Comparison of ENCODE assay signal across 8 cellular contexts in the genomic region with DNA sequence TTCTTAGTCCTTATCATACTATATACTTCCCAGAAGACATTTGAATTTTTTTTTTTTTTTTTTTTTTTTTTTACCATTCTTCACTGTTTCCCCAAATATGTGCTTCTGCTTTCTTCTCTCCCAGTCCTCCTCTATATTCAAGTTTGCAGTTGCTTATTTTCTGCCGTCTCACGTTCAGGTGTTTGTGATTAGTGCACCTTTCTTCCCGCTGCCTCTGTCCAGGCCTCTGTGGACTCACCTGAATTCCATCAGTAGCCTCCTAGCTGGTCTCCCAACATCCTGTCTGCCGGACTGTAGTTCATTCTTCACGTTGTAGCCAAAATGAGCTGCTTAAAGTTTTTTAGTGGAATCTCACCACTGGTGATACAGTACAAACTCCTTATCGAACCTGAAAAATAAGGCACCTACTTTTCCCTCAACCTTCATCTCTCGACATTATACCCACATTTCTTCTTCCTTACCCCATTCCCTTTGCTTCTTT. TPM values are rescaled to one million over a fixed set of nuclear protein-coding genes. Genes with fewer than 3 reads are reported as not detected.
DNase-seq lines count a peak whose midpoint lies in the region; ATAC-seq and TF ChIP-seq lines count a peak whose summit lies in the region.

No MANE protein-coding gene starts in this region.

- H3K79me2 ChIP-seq in PC-3 (ENCODE audit: low read length), result peaks cover 41% of the 10 kb centered on the region

- no peak overlapping the region for H4K91ac ChIP-seq in neuronal stem cell (ENCODE audit: low read depth, low read length, poor library complexity)

- peaks cover 3% of the 10 kb centered on the region for H3K79me1 ChIP-seq in neuronal stem cell (ENCODE audit: low read depth, low read length)

- peaks cover 4% of the 10 kb centered on the region for H3K9me3 Mint-ChIP-seq in CD4-positive, alpha-beta T cell

- CTCF ChIA-PET in CD4-positive, alpha-beta T cell (lab: Charles Lee), result no interaction called here
- CTCF ChIA-PET in PC-3 (lab: Charles Lee), result no interaction called here

- DNase-seq in CD4-positive, alpha-beta T cell, result no peak
- DNase-seq in PC-3 (no peak), neuronal stem cell (ENCODE audit: low spot score) (no peak), DMS 273 (lab: John Stamatoyannopoulos, UW; ENCODE audit: unreplicated experiment) (no peak), kidney tubule cell (ENCODE audit: low spot score) (no peak), erythroblast (lab: John Stamatoyannopoulos, UW) (no peak)

- H3K27me3 Mint-ChIP-seq in CD4-positive, alpha-beta T cell, result peaks cover 18% of the 10 kb centered on the region

- no peak overlapping the region for H3K18ac ChIP-seq in neuronal stem cell (ENCODE audit: low read length)

- H3K4me2 ChIP-seq in PC-3 (ENCODE audit: low read length) (peak overlapping the region; percentile 72), neuronal stem cell (ENCODE audit: insufficient read depth, low read length, poor library complexity, severe bottlenecking) (peak overlapping the region; percentile 53)

- TF ChIP-seq POLR2A in erythroblast (IDR thresholded peaks at IDR 0.05; ENCODE audit: low read length), result no peak

- no peaks in the 10 kb centered on the region for H3K9me3 ChIP-seq in CD4-positive, alpha-beta T cell (ENCODE audit: control insufficient read depth, low read length)
- no peaks in the 10 kb centered on the region for H3K9me3 ChIP-seq in PC-3 (ENCODE audit: low read length)
- H3K9me3 ChIP-seq in endocrine pancreas (ENCODE audit: control insufficient read depth, low read length), result no peaks in the 10 kb centered on the region
- no peaks in the 10 kb centered on the region for H3K9me3 ChIP-seq in neuronal stem cell (replicated peaks in 1 of 2; ENCODE audit: control insufficient read depth in 2 of 2, insufficient read depth in 1 of 2, low read depth in 1 of 2, low read length in 2 of 2)

- 100% methylated on average over 1 to 2 of the region's 7 CpGs for WGBS in neuronal stem cell (ENCODE audit: extremely low coverage in 2 of 2, insufficient read length in 2 of 2, insufficient replicate concordance in 1 of 2), 2 donors

- no peak for TF ChIP-seq CTCF in CD4-positive, alpha-beta T cell (IDR thresholded peaks at IDR 0.05)
- TF ChIP-seq CTCF in PC-3 (conservative IDR thresholded peaks at IDR 0.05; ENCODE audit: low read depth, low read length), result no peak

- peaks cover 28% of the 10 kb centered on the region for H3K4me1 ChIP-seq in PC-3 (ENCODE audit: insufficient read depth, low read length)
- peaks cover 13% of the 10 kb centered on the region for H3K4me1 ChIP-seq in endocrine pancreas (ENCODE audit: control insufficient read depth, insufficient read depth, low read length)
- H3K4me1 ChIP-seq in neuronal stem cell (ENCODE audit: control insufficient read depth in 2 of 2, insufficient read depth in 1 of 2, low read depth in 1 of 2, low read length in 2 of 2), result peaks cover 5 to 6% of the 10 kb centered on the region in 2 donors

- peak overlapping the region; percentile 71 for H3K27ac Mint-ChIP-seq in CD4-positive, alpha-beta T cell

- no peak overlapping the region for H2BK120ac ChIP-seq in neuronal stem cell (ENCODE audit: low read depth, low read length)

- peak overlapping the region; percentile 94 for H3K4me3 Mint-ChIP-seq in CD4-positive, alpha-beta T cell

- H3K14ac ChIP-seq in neuronal stem cell (ENCODE audit: low read length), result no peak overlapping the region

- H2AFZ ChIP-seq in PC-3 (ENCODE audit: low read length), result peak overlapping the region; percentile 89
- peak overlapping the region; percentile 91 for H2AFZ ChIP-seq in neuronal stem cell (ENCODE audit: low read length)

- H2BK5ac ChIP-seq in neuronal stem cell (ENCODE audit: low read length), result no peak overlapping the region

- H3K23ac ChIP-seq in neuronal stem cell (ENCODE audit: low read depth, low read length, poor library complexity), result no peak overlapping the region

- ATAC-seq in CD4-positive, alpha-beta T cell (ENCODE audit: poor library complexity), result no peak
- ATAC-seq in PC-3, result no peak
- no peak for ATAC-seq in HG02642 (IDR thresholded peaks at IDR 0.05; ENCODE audit: poor library complexity, unreplicated experiment)

- POLR2A ChIA-PET in CD4-positive, alpha-beta T cell (lab: Charles Lee), result interaction anchor here (1.6 kb wide), 1 partner anchor 54 kb away, joined by 5 read pairs; a partner anchor contains a TSS
- POLR2A ChIA-PET in PC-3 (lab: Charles Lee; ENCODE audit: unreplicated experiment), result interaction anchor here (0.6 kb wide), 1 partner anchor 22 kb away, joined by 3 read pairs; no protein-coding TSS in a partner anchor

- peaks cover 18% of the 10 kb centered on the region for H3K36me3 Mint-ChIP-seq in CD4-positive, alpha-beta T cell (ENCODE audit: low read depth)

- intact Hi-C loops in CD4-positive, alpha-beta T cell (cut with DNase I, micrococcal nuclease), result loop anchor here (1.0 to 2.0 kb wide), 2 partner anchors 52 to 54 kb away; a partner anchor contains a TSS
- intact Hi-C loops in PC-3 (cut with micrococcal nuclease), result loop anchor here (1.0 to 5.0 kb wide), 3 partner anchors 54 to 101 kb away; a partner anchor contains a TSS

- H4K8ac ChIP-seq in neuronal stem cell (ENCODE audit: low read depth, low read length), result no peak overlapping the region

- H3K27me3 ChIP-seq in CD4-positive, alpha-beta T cell (ENCODE audit: control insufficient read depth, insufficient read depth, low read length), result no peaks in the 10 kb centered on the region
- no peaks in the 10 kb centered on the region for H3K27me3 ChIP-seq in PC-3 (ENCODE audit: low read length)
- H3K27me3 ChIP-seq in endocrine pancreas (ENCODE audit: control insufficient read depth, insufficient read depth, low read length), result no peaks in the 10 kb centered on the region
- H3K27me3 ChIP-seq in neuronal stem cell (ENCODE audit: control insufficient read depth in 3 of 3, insufficient read depth in 3 of 3, low read depth in 1 of 3, low read length in 3 of 3), result no peaks in the 10 kb centered on the region

- H3K36me3 ChIP-seq in PC-3 (ENCODE audit: low read depth, low read length) (0 out of 2 replicates have a peak, but pooled peaks cover 3% of the 10 kb centered on the region), endocrine pancreas (ENCODE audit: control insufficient read depth, insufficient read depth, low read length) (no peaks in the 10 kb centered on the region), neuronal stem cell (replicated peaks in 1 of 2; ENCODE audit: control insufficient read depth in 2 of 2, insufficient read depth in 2 of 2, low read length in 2 of 2) (peaks cover 0 to 14% of the 10 kb centered on the region in 2 donors)

- no peaks in the 10 kb centered on the region for H4K20me1 ChIP-seq in PC-3 (ENCODE audit: low read length)

- BruUV-seq in PC-3 (replicated peaks; lab: Mats Ljungman, UMichigan), result TSS peak; percentile 91

- H3K4me3 ChIP-seq in PC-3 (ENCODE audit: low read length) (peak overlapping the region; percentile 61), endocrine pancreas (ENCODE audit: control insufficient read depth, insufficient read depth, low read length) (peak overlapping the region; percentile 62), neuronal stem cell (ENCODE audit: low read length in 2 of 2) (peak overlapping the region; percentile 86 to 98)

- no peak overlapping the region for H3K27ac ChIP-seq in CD4-positive, alpha-beta T cell (ENCODE audit: low read depth, low read length)
- H3K27ac ChIP-seq in PC-3 (ENCODE audit: low read length) (no peak overlapping the region), neuronal stem cell (replicated peaks; ENCODE audit: low read length) (no peak overlapping the region)

- H3K9ac ChIP-seq in PC-3 (ENCODE audit: low read length) (no peak overlapping the region), endocrine pancreas (ENCODE audit: control insufficient read depth, insufficient read depth, low read length) (no peak overlapping the region), neuronal stem cell (ENCODE audit: low read depth, low read length, poor library complexity) (no peak overlapping the region)

- no peak overlapping the region for H3K4ac ChIP-seq in neuronal stem cell (ENCODE audit: low read length)

- H2BK15ac ChIP-seq in neuronal stem cell (ENCODE audit: low read length), result no peak overlapping the region

- peaks cover 49% of the 10 kb centered on the region for H3K4me1 Mint-ChIP-seq in CD4-positive, alpha-beta T cell (ENCODE audit: low read depth)

- H2AK5ac ChIP-seq in neuronal stem cell (ENCODE audit: low read depth, low read length), result no peak overlapping the region

- no peaks in the 10 kb centered on the region for H3F3A ChIP-seq in PC-3 (ENCODE audit: low read length, unreplicated experiment)

- H3K9me2 ChIP-seq in PC-3 (replicated peaks; ENCODE audit: low read length), result no peaks in the 10 kb centered on the region

- H2BK12ac ChIP-seq in neuronal stem cell (ENCODE audit: low read length), result no peak overlapping the region

RNA-seq across cellular contexts. Expression of a gene that starts 0.8 kb away (rescaled TPM):
- total RNA-seq in CD4-positive, alpha-beta T cell, result 1 to 10 TPM; 4.3 to 6.2 TPM
- total RNA-seq in PC-3 (2014; rRNA removed), result 18.0 and 33.7 TPM in 2 replicates
- 20.8 TPM for polyA plus RNA-seq in neuronal stem cell (2013, experiment 1 of 2)
- 22.5 TPM for polyA plus RNA-seq in neuronal stem cell (2013, experiment 2 of 2)

RNA-seq across cellular contexts. Expression of a gene that starts 54.3 kb away (rescaled TPM):
- 1 to 10 TPM; 5.7 to 8.1 TPM for total RNA-seq in CD4-positive, alpha-beta T cell
- total RNA-seq in PC-3 (2014; rRNA removed), result 2.0 and 3.9 TPM in 2 replicates
- 3.9 TPM for polyA plus RNA-seq in neuronal stem cell (2013, experiment 1 of 2)
- polyA plus RNA-seq in neuronal stem cell (2013, experiment 2 of 2), result 4.0 TPM

RNA-seq across cellular contexts. Expression of a gene that starts 54.6 kb away (rescaled TPM):
- 10 to 100 TPM; 14.9 to 19.6 TPM for total RNA-seq in CD4-positive, alpha-beta T cell
- 27.7 and 44.2 TPM in 2 replicates for total RNA-seq in PC-3 (2014; rRNA removed)
- 58.0 TPM for polyA plus RNA-seq in neuronal stem cell (2013, experiment 1 of 2)
- polyA plus RNA-seq in neuronal stem cell (2013, experiment 2 of 2), result 60.9 TPM
